ENCODE assay signal across 14 cellular contexts in the genomic region with DNA sequence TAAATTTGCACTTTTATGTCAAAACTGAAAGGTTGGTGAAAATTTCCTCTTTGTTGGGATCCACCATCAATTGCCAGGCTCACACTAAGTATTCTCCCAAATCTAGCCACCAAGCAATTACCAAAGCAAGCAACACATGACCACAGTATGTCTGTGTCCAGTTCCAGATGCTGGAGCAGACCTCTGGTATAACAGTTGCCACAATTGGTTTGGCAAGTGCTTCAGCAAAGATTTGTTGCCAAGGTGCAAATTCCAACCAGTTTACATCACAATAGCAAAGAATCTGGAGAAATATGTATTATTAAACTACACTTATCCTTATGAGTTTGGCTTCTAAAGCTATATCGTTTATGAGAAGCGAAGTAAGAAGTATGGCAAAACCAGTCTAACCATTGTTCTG. TPM values are rescaled to one million over a fixed set of nuclear protein-coding genes. Genes with fewer than 3 reads are reported as not detected.
A peak's percentile ranks its signal among the peaks of the same experiment; 100 is the strongest.
DNase-seq lines count a peak whose midpoint lies in the region; ATAC-seq, FAIRE-seq and TF ChIP-seq lines count a peak whose summit lies in the region.
"Had no signal": no experiment of that assay in that cellular context is flagged by ENCODE, and none has a peak within 500 bp of the region (broad histone marks: within the 10 kb centered on the region; RNA-seq: fewer than 3 reads in every experiment).

No MANE protein-coding gene starts in this region.

- peaks cover 40% of the 10 kb centered on the region for H3K4me1 Mint-ChIP-seq in astrocyte (ENCODE audit: low read depth, unreplicated experiment)

- WGBS in GM23248 (ENCODE audit: low coverage in 1 of 2, low lambda C conversion rate in 2 of 2, missing lambda C conversion rate in 2 of 2), 2 experiments, result 17 to 19% methylated on average over 2 of the region's 2 CpGs

- FAIRE-seq in astrocyte (lab: Jason Lieb, UNC) (peak; percentile 74), HTR-8/SVneo (lab: Jason Lieb, UNC) (no peak)
- FAIRE-seq: GM12878 had no signal

- H3K79me2 ChIP-seq in GM23248 (ENCODE audit: insufficient read depth), result peaks cover 55% of the 10 kb centered on the region
- H3K79me2 ChIP-seq in astrocyte (ENCODE audit: insufficient read depth, low read length), result peaks cover 5% of the 10 kb centered on the region

- H3K27me3 ChIP-seq in GM23248 (replicated peaks; ENCODE audit: insufficient read depth) (no peaks in the 10 kb centered on the region), astrocyte (ENCODE audit: insufficient read depth, low read length) (no peaks in the 10 kb centered on the region)

- H3K4me1 ChIP-seq in GM23248 (ENCODE audit: insufficient read depth), result peaks cover 47% of the 10 kb centered on the region
- H3K4me1 ChIP-seq in astrocyte (ENCODE audit: insufficient read depth, low read length), result peaks cover 36% of the 10 kb centered on the region

- H2AFZ ChIP-seq in GM23248 (0 out of 2 replicates have a peak overlapping the region, but pooled peaks have one; percentile 1), astrocyte (ENCODE audit: low read depth, low read length) (no peak overlapping the region)

- H3K27me3 Mint-ChIP-seq in astrocyte (ENCODE audit: low read depth, unreplicated experiment), result no peaks in the 10 kb centered on the region
- H3K27me3 Mint-ChIP-seq: stimulated activated naive CD8-positive, alpha-beta T cell treated with anti-CD3 and anti-CD28 coated beads, Interleukin-15, Interleukin-2, amounts not matched to agents 100 ng/mL and 50 ng/mL, for 24 hours had no signal

- no peak for TF ChIP-seq CTCF in astrocyte (IDR thresholded peaks at IDR 0.05; ENCODE audit: insufficient read depth, low read depth, low read length)
- TF ChIP-seq CTCF in foreskin fibroblast (IDR thresholded peaks at IDR 0.05; ENCODE audit: low read depth, low read length), result no peak

- H3F3A ChIP-seq in GM23248 (ENCODE audit: insufficient read depth), result peaks cover 51% of the 10 kb centered on the region

- H3K4me2 ChIP-seq in GM23248 (ENCODE audit: unreplicated experiment) (peak overlapping the region; percentile 84), astrocyte (ENCODE audit: low read length) (peak overlapping the region; percentile 52)

- DNase-seq in GM23248 (peak; percentile 92), astrocyte (ENCODE audit: low read depth) (peak; percentile 96), foreskin fibroblast (peak; percentile 88 to 94), skeletal muscle cell (ENCODE audit: low read depth) (peak; percentile 70), HTR-8/SVneo (ENCODE audit: insufficient read length, low spot score) (no peak), HuH-7 (ENCODE audit: low spot score) (no peak)
- no peak for DNase-seq in activated T-cell treated with anti-CD3 and anti-CD28 coated beads, Interleukin-2, amount 50 U/mL, for 1 hour
- DNase-seq: DMS 273 treated with DMSO at 0.1 percent for 48 hours; stimulated activated CD4-positive, alpha-beta T cell treated with anti-CD3 and anti-CD28 coated beads, Interleukin-4, amount 100 ng/mL, for 4 hours; T-helper 9 cell had no signal

- in situ Hi-C loops in GM23248 (cut with MboI), result no loop called here

- no peak for ATAC-seq in HG02678 (IDR thresholded peaks at IDR 0.05; ENCODE audit: unreplicated experiment)
- ATAC-seq: GM12878 had no signal

- H3K9me3 ChIP-seq in GM23248 (ENCODE audit: low read depth), result no peaks in the 10 kb centered on the region
- no peaks in the 10 kb centered on the region for H3K9me3 ChIP-seq in astrocyte (ENCODE audit: insufficient read depth, low read depth, low read length)

- H4K20me1 ChIP-seq in GM23248 (ENCODE audit: insufficient read depth), result no peaks in the 10 kb centered on the region
- no peaks in the 10 kb centered on the region for H4K20me1 ChIP-seq in astrocyte (ENCODE audit: insufficient read depth, low read length)

- no peak overlapping the region for H3K27ac Mint-ChIP-seq in astrocyte (ENCODE audit: unreplicated experiment)
- H3K27ac Mint-ChIP-seq: stimulated activated naive CD8-positive, alpha-beta T cell treated with anti-CD3 and anti-CD28 coated beads, Interleukin-15, Interleukin-2, amounts not matched to agents 100 ng/mL and 50 ng/mL, for 24 hours had no signal

- H3K27ac ChIP-seq in GM23248, result peak overlapping the region; percentile 68
- H3K27ac ChIP-seq in astrocyte (ENCODE audit: low read depth, low read length), result peak overlapping the region; percentile 50
- H3K27ac ChIP-seq: epithelial cell of prostate had no signal

- H3K9me2 ChIP-seq in GM23248 (ENCODE audit: insufficient read depth), result no peaks in the 10 kb centered on the region

- H3K36me3 ChIP-seq in GM23248 (ENCODE audit: low read depth) (0 out of 2 replicates have a peak, but pooled peaks cover 5% of the 10 kb centered on the region), astrocyte (ENCODE audit: insufficient read depth, low read length) (no peaks in the 10 kb centered on the region)

- peaks cover 18% of the 10 kb centered on the region for H3K36me3 Mint-ChIP-seq in astrocyte (ENCODE audit: low read depth, unreplicated experiment)

- H3K4me3 ChIP-seq in GM23248 (peak overlapping the region; percentile 44), astrocyte (ENCODE audit: insufficient read depth, low read depth, low read length) (no peak overlapping the region), foreskin fibroblast (ENCODE audit: low read depth in 1 of 2, low read length in 2 of 2) (peak overlapping the region in 1 of 2 donors; percentile 18), skeletal muscle cell (ENCODE audit: low read depth, low read length) (no peak overlapping the region)
- H3K4me3 ChIP-seq: GM12878 had no signal

- peaks cover 4% of the 10 kb centered on the region for H3K9me3 Mint-ChIP-seq in astrocyte (ENCODE audit: unreplicated experiment)
- H3K9me3 Mint-ChIP-seq: stimulated activated naive CD8-positive, alpha-beta T cell treated with anti-CD3 and anti-CD28 coated beads, Interleukin-15, Interleukin-2, amounts not matched to agents 100 ng/mL and 50 ng/mL, for 24 hours had no signal

- H3K9ac ChIP-seq in GM23248 (peak overlapping the region; percentile 11; the same call in 1 of the 2 replicates), astrocyte (ENCODE audit: low read length) (peak overlapping the region; percentile 28)

- no peak overlapping the region for H3K4me3 Mint-ChIP-seq in astrocyte (ENCODE audit: unreplicated experiment)
- H3K4me3 Mint-ChIP-seq: stimulated activated naive CD8-positive, alpha-beta T cell treated with anti-CD3 and anti-CD28 coated beads, Interleukin-15, Interleukin-2, amounts not matched to agents 100 ng/mL and 50 ng/mL, for 24 hours had no signal

RNA-seq across cellular contexts. Expression of gene GTF2H5, which starts 6.4 kb away (rescaled TPM):
- total RNA-seq in GM23248 (2014; rRNA removed; shearing (Covaris generic)), result 4.2 and 7.6 TPM in 2 replicates
- polyA plus RNA-seq in GM23248 (2016; fragmentation: Nextera tagmentation; extraction: Ambion mirVana), result 73.1 and 75.1 TPM in 2 replicates
- total RNA-seq in astrocyte, result 32.2 and 34.5 TPM in 2 replicates

RNA-seq across cellular contexts. Expression of gene SERAC1, which starts 6.5 kb away (rescaled TPM):
- total RNA-seq in GM23248 (2014; rRNA removed; shearing (Covaris generic)), result 10.5 and 10.8 TPM in 2 replicates
- polyA plus RNA-seq in GM23248 (2016; fragmentation: Nextera tagmentation; extraction: Ambion mirVana), result 7.2 and 8.4 TPM in 2 replicates
- total RNA-seq in astrocyte, result 9.1 and 9.3 TPM in 2 replicates

Comparison
In these comparisons a context has a peak if more than half of its experiments do, and no peak if none do; other contexts are left out.
1. DNase-seq: peak in GM23248 (single experiment), astrocyte (single experiment), foreskin fibroblast (2 of 2) and skeletal muscle cell (single experiment); none in activated T-cell treated with anti-CD3 and anti-CD28 coated beads, Interleukin-2, amount 50 U/mL, for 1 hour (single experiment), HTR-8/SVneo (single experiment) and HuH-7 (single experiment).